In genomic region chr2:8495189-8495855, GRCh38 we compare ENCODE assay signal across 19 cellular contexts.
DNase-seq lines count a peak whose midpoint lies in the region; ATAC-seq, FAIRE-seq and TF ChIP-seq lines count a peak whose summit lies in the region.
"Had no signal": no experiment of that assay in that cellular context is flagged by ENCODE, and none has a peak within 500 bp of the region (broad histone marks: within the 10 kb centered on the region; RNA-seq: fewer than 3 reads in every experiment).

No MANE protein-coding gene starts in this region.

- H3K9me3 ChIP-seq in small intestine (ENCODE audit: control insufficient read depth, low read depth) (no peaks in the 10 kb centered on the region), body of pancreas (no peaks in the 10 kb centered on the region)
- H3K9me3 ChIP-seq: stomach, upper lobe of left lung had no signal

- no peak overlapping the region for H3K27ac ChIP-seq in small intestine (ENCODE audit: low read depth in 1 of 2, low read length in 1 of 2)
- peak overlapping the region in 2 of 4 donors; percentile 21 to 69 for H3K27ac ChIP-seq in body of pancreas
- H3K27ac ChIP-seq: PC-9 had no signal

- no peaks in the 10 kb centered on the region for H3K27me3 Mint-ChIP-seq in chondrocyte (ENCODE audit: low read depth)
- H3K27me3 Mint-ChIP-seq in naive thymus-derived CD8-positive, alpha-beta T cell, result peaks cover 0 to 7% (median 0%) of the 10 kb centered on the region in 5 donors
- H3K27me3 Mint-ChIP-seq: activated CD4-positive, alpha-beta memory T cell treated with anti-CD3 and anti-CD28 coated beads for 36 hours; activated naive CD4-positive, alpha-beta T cell treated with anti-CD3 and anti-CD28 coated beads, Interleukin-2, amount 50 U/mL, for 24 hours had no signal

- H3K27me3 ChIP-seq in small intestine (ENCODE audit: control insufficient read depth in 2 of 2, insufficient read depth in 2 of 2, low read length in 2 of 2) (no peaks in the 10 kb centered on the region), body of pancreas (no peaks in the 10 kb centered on the region)
- H3K27me3 ChIP-seq: stomach, upper lobe of left lung had no signal

- H3K4me1 ChIP-seq in small intestine (ENCODE audit: control insufficient read depth in 2 of 2, insufficient read depth in 1 of 2, low read depth in 1 of 2, low read length in 1 of 2), result peaks cover 0 to 12% of the 10 kb centered on the region in 2 donors
- H3K4me1 ChIP-seq in body of pancreas, result peaks cover 74% of the 10 kb centered on the region

- no peaks in the 10 kb centered on the region for H3K36me3 ChIP-seq in small intestine (ENCODE audit: control insufficient read depth in 2 of 2, insufficient read depth in 2 of 2, low read length in 2 of 2)
- H3K36me3 ChIP-seq in body of pancreas (replicated peaks in 1 of 2; ENCODE audit: insufficient read depth in 1 of 2, low read depth in 2 of 2), result no peaks in the 10 kb centered on the region
- H3K36me3 ChIP-seq: stomach, upper lobe of left lung had no signal

- H3K4me3 ChIP-seq in small intestine (ENCODE audit: low read depth in 1 of 2, low read length in 2 of 2) (no peak overlapping the region), body of pancreas (no peak overlapping the region)
- H3K4me3 ChIP-seq: PC-9, stomach, upper lobe of left lung had no signal

- POLR2A ChIA-PET in naive thymus-derived CD8-positive, alpha-beta T cell (lab: Charles Lee), result interaction anchor here (0.6 to 1.2 kb wide), 2 partner anchors 10 to 767 kb away, joined by 3 read pairs; no protein-coding TSS in a partner anchor

- TF ChIP-seq CTCF in chondrocyte (IDR thresholded peaks at IDR 0.05), result no peak
- no peak for TF ChIP-seq CTCF in body of pancreas (IDR thresholded peaks at IDR 0.05)

- H3K27ac Mint-ChIP-seq in chondrocyte (ENCODE audit: unreplicated experiment), result no peak overlapping the region
- peak overlapping the region in 2 of 10 donors; percentile 5 to 75 for H3K27ac Mint-ChIP-seq in naive thymus-derived CD8-positive, alpha-beta T cell
- H3K27ac Mint-ChIP-seq: activated naive CD4-positive, alpha-beta T cell treated with anti-CD3 and anti-CD28 coated beads, Interleukin-2, amount 50 U/mL, for 24 hours had no signal

- 88 to 91% (median 89%) methylated on average over 12 of the region's 12 CpGs for WGBS in small intestine, 3 donors
- 95 to 96% methylated on average over 7 to 12 of the region's 12 CpGs for WGBS in body of pancreas, 2 donors

- no peaks in the 10 kb centered on the region for H3K36me3 Mint-ChIP-seq in chondrocyte (ENCODE audit: low read depth)
- H3K36me3 Mint-ChIP-seq in naive thymus-derived CD8-positive, alpha-beta T cell, result no peaks in the 10 kb centered on the region
- H3K36me3 Mint-ChIP-seq: activated CD4-positive, alpha-beta memory T cell treated with anti-CD3 and anti-CD28 coated beads for 36 hours; activated naive CD4-positive, alpha-beta T cell treated with anti-CD3 and anti-CD28 coated beads, Interleukin-2, amount 50 U/mL, for 24 hours had no signal

- no peak overlapping the region for H3K4me3 Mint-ChIP-seq in chondrocyte (ENCODE audit: unreplicated experiment)
- no peak overlapping the region for H3K4me3 Mint-ChIP-seq in naive thymus-derived CD8-positive, alpha-beta T cell
- H3K4me3 Mint-ChIP-seq: activated CD4-positive, alpha-beta memory T cell treated with anti-CD3 and anti-CD28 coated beads for 36 hours; activated naive CD4-positive, alpha-beta T cell treated with anti-CD3 and anti-CD28 coated beads, Interleukin-2, amount 50 U/mL, for 24 hours; CD14-positive monocyte had no signal

- TF ChIP-seq POLR2A in body of pancreas (IDR thresholded peaks at IDR 0.05), result no peak

- H3K4me1 Mint-ChIP-seq in chondrocyte (ENCODE audit: low read depth), result peaks cover 22% of the 10 kb centered on the region
- H3K4me1 Mint-ChIP-seq in naive thymus-derived CD8-positive, alpha-beta T cell, result peaks cover 0 to 8% (median 0%) of the 10 kb centered on the region in 4 donors
- H3K4me1 Mint-ChIP-seq: activated naive CD4-positive, alpha-beta T cell treated with anti-CD3 and anti-CD28 coated beads, Interleukin-2, amount 50 U/mL, for 24 hours had no signal

- FAIRE-seq in small intestine (lab: Jason Lieb, UNC), result no peak

- peak; percentile 21 for DNase-seq in NCI-H2107 treated with DMSO at 0.1 percent for 48 hours (lab: John Stamatoyannopoulos, UW; ENCODE audit: unreplicated experiment)
- DNase-seq in NCI-H2107 (lab: John Stamatoyannopoulos, UW), result no peak
- DNase-seq in NCI-H146 (lab: John Stamatoyannopoulos, UW), result peak; percentile 70
- DNase-seq in chondrocyte (ENCODE audit: low spot score), result peak; percentile 70
- peak; percentile 34 for DNase-seq in sciatic nerve (ENCODE audit: low spot score)
- no peak for DNase-seq in small intestine
- DNase-seq in body of pancreas, result no peak
- DNase-seq in naive thymus-derived CD8-positive, alpha-beta T cell, result no peak
- DNase-seq: activated CD4-positive, alpha-beta memory T cell treated with anti-CD3 and anti-CD28 coated beads for 36 hours; activated T-cell treated with anti-CD3 and anti-CD28 coated beads, Interleukin-2, amount 50 U/mL, for 48 hours; DMS79 treated with DMSO at 0.1 percent for 48 hours; MV-4-11; PC-9; stimulated activated CD4-positive, alpha-beta T cell treated with anti-CD3 and anti-CD28 coated beads, Interleukin-2, amount 100 ng/mL, for 24 hours; stomach; T-helper 2 cell; upper lobe of left lung had no signal

- intact Hi-C loops in sciatic nerve (cut with DNase I), result no loop called here
- intact Hi-C loops in body of pancreas (cut with DNase I), result no loop called here

- no peaks in the 10 kb centered on the region for H3K9me3 Mint-ChIP-seq in chondrocyte (ENCODE audit: low read depth)
- H3K9me3 Mint-ChIP-seq in naive thymus-derived CD8-positive, alpha-beta T cell, result no peaks in the 10 kb centered on the region
- H3K9me3 Mint-ChIP-seq: activated CD4-positive, alpha-beta memory T cell treated with anti-CD3 and anti-CD28 coated beads for 36 hours; activated naive CD4-positive, alpha-beta T cell treated with anti-CD3 and anti-CD28 coated beads, Interleukin-2, amount 50 U/mL, for 24 hours; CD14-positive monocyte had no signal

- ATAC-seq in sciatic nerve (no peak), body of pancreas (no peak)
- ATAC-seq in naive thymus-derived CD8-positive, alpha-beta T cell, result no peak

Comparison
In these comparisons a context has a peak if more than half of its experiments do, and no peak if none do; other contexts are left out.
1. DNase-seq: peak in NCI-H2107 treated with DMSO at 0.1 percent for 48 hours (single experiment), NCI-H146 (single experiment), chondrocyte (single experiment) and sciatic nerve (single experiment); none in NCI-H2107 (single experiment), small intestine (single experiment), body of pancreas (0 of 4) and naive thymus-derived CD8-positive, alpha-beta T cell (0 of 10).